ENCODE assay signal across 8 cellular contexts in the genomic region with DNA sequence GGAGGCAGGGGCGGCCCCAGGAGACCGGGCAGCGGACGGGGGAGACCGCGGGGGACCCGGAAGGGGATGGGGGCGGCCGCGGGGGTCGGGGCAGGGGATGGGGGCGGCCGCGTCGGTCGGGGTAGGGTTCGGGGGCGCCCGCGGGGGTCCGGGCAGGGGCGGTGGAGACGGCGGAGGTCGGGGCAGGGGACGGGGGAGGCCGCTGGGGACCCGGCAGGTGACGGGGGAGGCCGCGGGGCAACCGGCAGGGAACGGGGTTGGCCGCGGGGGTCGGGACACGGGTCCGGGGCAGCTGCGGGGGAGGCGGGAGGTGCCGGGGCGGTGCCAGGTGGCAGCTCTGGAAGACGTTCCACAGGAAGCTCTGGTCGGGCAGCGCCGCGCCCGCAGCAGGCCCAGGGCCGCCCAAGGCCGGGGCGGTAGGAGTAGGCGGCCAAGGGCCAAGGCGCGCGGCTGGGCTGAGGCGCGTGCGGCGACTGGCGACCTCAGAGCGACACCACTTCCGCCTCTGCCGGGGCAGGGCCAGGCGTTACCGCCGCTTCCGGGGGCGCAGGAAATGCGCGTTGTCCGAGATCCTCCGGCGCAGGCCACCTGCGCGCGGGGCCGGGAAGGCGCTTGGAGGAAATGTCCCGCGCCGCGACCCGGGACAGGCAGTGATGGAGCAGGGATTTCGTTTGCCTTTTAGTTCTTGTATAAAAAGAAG. TPM values are rescaled to one million over a fixed set of nuclear protein-coding genes. Genes with fewer than 3 reads are reported as not detected.
DNase-seq lines count a peak whose midpoint lies in the region; ATAC-seq and TF ChIP-seq lines count a peak whose summit lies in the region.
"Not testable (repeated sequence)": the region's sequence is repeated elsewhere in the genome, so short reads cannot be mapped to it uniquely, and the experiment has no call there.

No MANE protein-coding gene starts in this region.

- TF ChIP-seq CTCF in WERI-Rb-1 (IDR thresholded peaks at IDR 0.05; ENCODE audit: low read depth, low read length); heart right ventricle (IDR thresholded peaks at IDR 0.05); omental fat pad (IDR thresholded peaks at IDR 0.05): not testable (repeated sequence)

- WGBS in heart right ventricle, 2 donors: 0 to 2% methylated on average over 17 to 48 of the region's 84 CpGs

- not testable (repeated sequence) for H3K27me3 Mint-ChIP-seq in stimulated activated memory B cell treated with anti-CD40 and anti-IgM and Interleukin-4, amounts not matched to agents 10 μg/mL and 1 μg/mL and 100 μg/mL, for 72 hours

- not testable (repeated sequence) for H3K27me3 ChIP-seq in WERI-Rb-1 (ENCODE audit: insufficient read depth, low read depth, severe bottlenecking); heart right ventricle

- peak overlapping the region; percentile 79 for H3K4me3 Mint-ChIP-seq in stimulated activated memory B cell treated with anti-CD40 and anti-IgM and Interleukin-4, amounts not matched to agents 10 μg/mL and 1 μg/mL and 100 μg/mL, for 72 hours

- H3K4me1 ChIP-seq in heart right ventricle: peaks cover 0 to 13% (median 4%) of the 10 kb centered on the region in 9 donors

- DNase-seq in GM03348 (ENCODE audit: low spot score) (peak; percentile 94), WERI-Rb-1 (peak; percentile 63), astrocyte of the hippocampus (ENCODE audit: low read depth, low spot score) (peak; percentile 76), heart right ventricle (peak; percentile 67 to 83)
- DNase-seq in omental fat pad (ENCODE audit: low spot score): not testable (repeated sequence)

- H3K9me3 ChIP-seq in WERI-Rb-1 (ENCODE audit: severe bottlenecking); heart right ventricle: not testable (repeated sequence)

- peaks cover 15% of the 10 kb centered on the region for H3K36me3 Mint-ChIP-seq in stimulated activated memory B cell treated with anti-CD40 and anti-IgM and Interleukin-4, amounts not matched to agents 10 μg/mL and 1 μg/mL and 100 μg/mL, for 72 hours

- peak; percentile 98 for ATAC-seq in GM21529 (IDR thresholded peaks at IDR 0.05; ENCODE audit: unreplicated experiment)
- ATAC-seq in HG03565 (IDR thresholded peaks at IDR 0.05; ENCODE audit: unreplicated experiment): peak; percentile 93
- peak; percentile 81 to 99 (median 97) for ATAC-seq in heart right ventricle
- peak; percentile 84 for ATAC-seq in omental fat pad (ENCODE audit: low FRiP score)
- peak; percentile 94 for ATAC-seq in stimulated activated memory B cell treated with anti-CD40 and anti-IgM and Interleukin-4, amounts not matched to agents 10 μg/mL and 1 μg/mL and 100 μg/mL, for 72 hours

- H3K4me3 ChIP-seq in WERI-Rb-1 (ENCODE audit: low read depth, low read length) (peak overlapping the region; percentile 30), heart right ventricle (peak overlapping the region in 7 of 10 donors; percentile 42 to 53 (median 49))

- not testable (repeated sequence) for H3K9me3 Mint-ChIP-seq in stimulated activated memory B cell treated with anti-CD40 and anti-IgM and Interleukin-4, amounts not matched to agents 10 μg/mL and 1 μg/mL and 100 μg/mL, for 72 hours

- H3K27ac Mint-ChIP-seq in stimulated activated memory B cell treated with anti-CD40 and anti-IgM and Interleukin-4, amounts not matched to agents 10 μg/mL and 1 μg/mL and 100 μg/mL, for 72 hours: peak overlapping the region; percentile 75

- not testable (repeated sequence) for H3K27ac ChIP-seq in WERI-Rb-1
- H3K27ac ChIP-seq in heart right ventricle: peak overlapping the region in 2 of 10 donors; percentile 48 to 68

- intact Hi-C loops in heart right ventricle (cut with DNase I): not testable (repeated sequence)

- peaks cover 18% of the 10 kb centered on the region for H3K4me1 Mint-ChIP-seq in stimulated activated memory B cell treated with anti-CD40 and anti-IgM and Interleukin-4, amounts not matched to agents 10 μg/mL and 1 μg/mL and 100 μg/mL, for 72 hours

- H3K36me3 ChIP-seq in WERI-Rb-1: not testable (repeated sequence)
- peaks cover 0 to 17% (median 6%) of the 10 kb centered on the region in 9 donors for H3K36me3 ChIP-seq in heart right ventricle

RNA-seq across cellular contexts. Expression of gene TNK2, which starts 45.9 kb away (rescaled TPM):
- total RNA-seq in heart right ventricle: 10 to 100 TPM; 17.6 to 47.3 (median 32.2) TPM
- polyA plus RNA-seq in heart right ventricle: 10 to 100 TPM; 31.3 to 48.3 TPM
- 10 to 100 TPM; 12.6 to 26.6 (median 15.6) TPM for total RNA-seq in omental fat pad
